1 cellular context compared by ENCODE assay signal in the genomic region with DNA sequence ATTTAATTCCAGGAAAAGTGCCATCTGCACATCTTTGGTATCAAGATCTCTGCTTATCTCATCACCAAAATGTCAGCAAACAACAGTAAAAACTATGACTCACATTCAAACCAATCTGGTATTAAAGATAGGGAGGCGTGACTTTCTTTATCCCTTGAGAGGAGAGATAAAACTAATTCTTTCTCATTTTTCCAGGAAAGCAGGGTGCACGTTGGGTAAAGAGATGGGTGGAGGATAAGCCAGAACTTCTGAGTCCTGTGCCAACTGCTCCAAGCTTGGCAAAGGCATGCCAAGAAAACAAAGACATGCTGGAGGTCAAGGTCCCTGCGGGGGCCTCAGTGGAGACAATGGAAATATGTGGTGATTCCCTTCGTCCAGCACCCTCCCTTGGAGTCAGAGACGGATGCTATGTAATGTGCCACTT.
TF ChIP-seq lines count a peak whose summit lies in the region.

No MANE protein-coding gene starts in this region.

TF ChIP-seq in K562, 482 proteins besides CTCF, POLR2A, EP300 and RAD21 (continued from another document and continues in another):
- 0 out of 2 replicates have a peak, but pooled peaks have one; percentile 57 for TF ChIP-seq ZNF561 (CRISPR knock-in tag; conservative IDR thresholded peaks at IDR 0.05)
- peak; percentile 89 for TF ChIP-seq CXXC5 (CRISPR knock-in tag; IDR thresholded peaks at IDR 0.05)
- no peak for TF ChIP-seq SREBF1 (IDR thresholded peaks at IDR 0.05; ENCODE audit: borderline replicate concordance, low read depth, low read length)
- TF ChIP-seq, protein P1, sequence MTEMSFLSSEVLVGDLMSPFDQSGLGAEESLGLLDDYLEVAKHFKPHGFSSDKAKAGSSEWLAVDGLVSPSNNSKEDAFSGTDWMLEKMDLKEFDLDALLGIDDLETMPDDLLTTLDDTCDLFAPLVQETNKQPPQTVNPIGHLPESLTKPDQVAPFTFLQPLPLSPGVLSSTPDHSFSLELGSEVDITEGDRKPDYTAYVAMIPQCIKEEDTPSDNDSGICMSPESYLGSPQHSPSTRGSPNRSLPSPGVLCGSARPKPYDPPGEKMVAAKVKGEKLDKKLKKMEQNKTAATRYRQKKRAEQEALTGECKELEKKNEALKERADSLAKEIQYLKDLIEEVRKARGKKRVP (CRISPR knock-in tag; IDR thresholded peaks at IDR 0.05) = peak; percentile 58
- TF ChIP-seq RBM34 (IDR thresholded peaks at IDR 0.05; ENCODE audit: borderline replicate concordance, insufficient read depth, low read length) = no peak
- TF ChIP-seq MAZ (CRISPR knock-in tag; conservative IDR thresholded peaks at IDR 0.05 in 1 of 2, IDR thresholded peaks at IDR 0.05 in 1 of 2) = peak; percentile 49 to 54; a peak in 1 of 4 replicates
- no peak for TF ChIP-seq ZBTB8A (IDR thresholded peaks at IDR 0.05; ENCODE audit: partially characterized antibody)
- no peak for TF ChIP-seq YBX1 (IDR thresholded peaks at IDR 0.05)
- TF ChIP-seq DACH1 (IDR thresholded peaks at IDR 0.05; ENCODE audit: partially characterized antibody) = no peak
- 0 out of 2 replicates have a peak, but pooled peaks have one; percentile 47 for TF ChIP-seq ELF4 (CRISPR knock-in tag; IDR thresholded peaks at IDR 0.05)
- TF ChIP-seq, protein P2, sequence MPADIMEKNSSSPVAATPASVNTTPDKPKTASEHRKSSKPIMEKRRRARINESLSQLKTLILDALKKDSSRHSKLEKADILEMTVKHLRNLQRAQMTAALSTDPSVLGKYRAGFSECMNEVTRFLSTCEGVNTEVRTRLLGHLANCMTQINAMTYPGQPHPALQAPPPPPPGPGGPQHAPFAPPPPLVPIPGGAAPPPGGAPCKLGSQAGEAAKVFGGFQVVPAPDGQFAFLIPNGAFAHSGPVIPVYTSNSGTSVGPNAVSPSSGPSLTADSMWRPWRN (IDR thresholded peaks at IDR 0.05; ENCODE audit: low read depth) = peak; percentile 77
- TF ChIP-seq, protein P3, sequence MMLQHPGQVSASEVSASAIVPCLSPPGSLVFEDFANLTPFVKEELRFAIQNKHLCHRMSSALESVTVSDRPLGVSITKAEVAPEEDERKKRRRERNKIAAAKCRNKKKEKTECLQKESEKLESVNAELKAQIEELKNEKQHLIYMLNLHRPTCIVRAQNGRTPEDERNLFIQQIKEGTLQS (IDR thresholded peaks at IDR 0.05) = peak; percentile 91
- TF ChIP-seq, protein P3 (CRISPR knock-in tag; conservative IDR thresholded peaks at IDR 0.05) = no peak
- TF ChIP-seq, protein P4, sequence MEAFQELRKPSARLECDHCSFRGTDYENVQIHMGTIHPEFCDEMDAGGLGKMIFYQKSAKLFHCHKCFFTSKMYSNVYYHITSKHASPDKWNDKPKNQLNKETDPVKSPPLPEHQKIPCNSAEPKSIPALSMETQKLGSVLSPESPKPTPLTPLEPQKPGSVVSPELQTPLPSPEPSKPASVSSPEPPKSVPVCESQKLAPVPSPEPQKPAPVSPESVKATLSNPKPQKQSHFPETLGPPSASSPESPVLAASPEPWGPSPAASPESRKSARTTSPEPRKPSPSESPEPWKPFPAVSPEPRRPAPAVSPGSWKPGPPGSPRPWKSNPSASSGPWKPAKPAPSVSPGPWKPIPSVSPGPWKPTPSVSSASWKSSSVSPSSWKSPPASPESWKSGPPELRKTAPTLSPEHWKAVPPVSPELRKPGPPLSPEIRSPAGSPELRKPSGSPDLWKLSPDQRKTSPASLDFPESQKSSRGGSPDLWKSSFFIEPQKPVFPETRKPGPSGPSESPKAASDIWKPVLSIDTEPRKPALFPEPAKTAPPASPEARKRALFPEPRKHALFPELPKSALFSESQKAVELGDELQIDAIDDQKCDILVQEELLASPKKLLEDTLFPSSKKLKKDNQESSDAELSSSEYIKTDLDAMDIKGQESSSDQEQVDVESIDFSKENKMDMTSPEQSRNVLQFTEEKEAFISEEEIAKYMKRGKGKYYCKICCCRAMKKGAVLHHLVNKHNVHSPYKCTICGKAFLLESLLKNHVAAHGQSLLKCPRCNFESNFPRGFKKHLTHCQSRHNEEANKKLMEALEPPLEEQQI (IDR thresholded peaks at IDR 0.05) = peak; percentile 63; the same call in 1 of the 2 replicates
- peak; percentile 74; the same call in 1 of the 2 replicates for TF ChIP-seq JUNB (CRISPR knock-in tag; conservative IDR thresholded peaks at IDR 0.05)
- TF ChIP-seq FOXM1 (IDR thresholded peaks at IDR 0.05; ENCODE audit: low read depth) = peak; percentile 89; the same call in 1 of the 2 replicates
- TF ChIP-seq FOXM1 (CRISPR knock-in tag; IDR thresholded peaks at IDR 0.05; ENCODE audit: low read depth) = no peak
- peak; percentile 84 for TF ChIP-seq ZEB2 (IDR thresholded peaks at IDR 0.05)
- TF ChIP-seq, protein P5, sequence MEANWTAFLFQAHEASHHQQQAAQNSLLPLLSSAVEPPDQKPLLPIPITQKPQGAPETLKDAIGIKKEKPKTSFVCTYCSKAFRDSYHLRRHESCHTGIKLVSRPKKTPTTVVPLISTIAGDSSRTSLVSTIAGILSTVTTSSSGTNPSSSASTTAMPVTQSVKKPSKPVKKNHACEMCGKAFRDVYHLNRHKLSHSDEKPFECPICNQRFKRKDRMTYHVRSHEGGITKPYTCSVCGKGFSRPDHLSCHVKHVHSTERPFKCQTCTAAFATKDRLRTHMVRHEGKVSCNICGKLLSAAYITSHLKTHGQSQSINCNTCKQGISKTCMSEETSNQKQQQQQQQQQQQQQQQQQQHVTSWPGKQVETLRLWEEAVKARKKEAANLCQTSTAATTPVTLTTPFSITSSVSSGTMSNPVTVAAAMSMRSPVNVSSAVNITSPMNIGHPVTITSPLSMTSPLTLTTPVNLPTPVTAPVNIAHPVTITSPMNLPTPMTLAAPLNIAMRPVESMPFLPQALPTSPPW (CRISPR knock-in tag; IDR thresholded peaks at IDR 0.05) = peak; percentile 15; the same call in 1 of the 2 replicates
- peak; percentile 85 for TF ChIP-seq CTBP1 (IDR thresholded peaks at IDR 0.05; ENCODE audit: borderline replicate concordance)
- peak; percentile 78; the same call in 1 of the 2 replicates for TF ChIP-seq BCL6 (CRISPR knock-in tag; IDR thresholded peaks at IDR 0.05)
- TF ChIP-seq STAT5A (IDR thresholded peaks at IDR 0.05; ENCODE audit: borderline replicate concordance, low read length) = peak; percentile 85
- no peak for TF ChIP-seq FOXP1 (CRISPR knock-in tag; IDR thresholded peaks at IDR 0.05)
- TF ChIP-seq TCFL5 (CRISPR knock-in tag; conservative IDR thresholded peaks at IDR 0.05) = peak; percentile 69; the same call in 1 of the 2 replicates
- peak; percentile 94 for TF ChIP-seq ZNF583 (CRISPR knock-in tag; IDR thresholded peaks at IDR 0.05)
- no peak for TF ChIP-seq EHMT2 (IDR thresholded peaks at IDR 0.05)
- TF ChIP-seq ZNF175 (CRISPR knock-in tag; IDR thresholded peaks at IDR 0.05; ENCODE audit: low read depth) = peak; percentile 74
- TF ChIP-seq, protein P6, sequence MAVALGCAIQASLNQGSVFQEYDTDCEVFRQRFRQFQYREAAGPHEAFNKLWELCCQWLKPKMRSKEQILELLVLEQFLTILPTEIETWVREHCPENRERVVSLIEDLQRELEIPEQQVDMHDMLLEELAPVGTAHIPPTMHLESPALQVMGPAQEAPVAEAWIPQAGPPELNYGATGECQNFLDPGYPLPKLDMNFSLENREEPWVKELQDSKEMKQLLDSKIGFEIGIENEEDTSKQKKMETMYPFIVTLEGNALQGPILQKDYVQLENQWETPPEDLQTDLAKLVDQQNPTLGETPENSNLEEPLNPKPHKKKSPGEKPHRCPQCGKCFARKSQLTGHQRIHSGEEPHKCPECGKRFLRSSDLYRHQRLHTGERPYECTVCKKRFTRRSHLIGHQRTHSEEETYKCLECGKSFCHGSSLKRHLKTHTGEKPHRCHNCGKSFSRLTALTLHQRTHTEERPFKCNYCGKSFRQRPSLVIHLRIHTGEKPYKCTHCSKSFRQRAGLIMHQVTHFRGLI (CRISPR knock-in tag; IDR thresholded peaks at IDR 0.05) = peak; percentile 78
- TF ChIP-seq NFIC (IDR thresholded peaks at IDR 0.05) = 0 out of 2 replicates have a peak, but pooled peaks have one; percentile 13
- TF ChIP-seq ATF7 (IDR thresholded peaks at IDR 0.05) = peak; percentile 78
- peak in 1 of 2 experiments; percentile 81; a peak in 2 of 4 replicates for TF ChIP-seq TBL1XR1 (IDR thresholded peaks at IDR 0.05; ENCODE audit: low read length in 2 of 2)
- peak; percentile 81; the same call in 1 of the 2 replicates for TF ChIP-seq KLF16 (IDR thresholded peaks at IDR 0.05)
- TF ChIP-seq ZNF644 (tag; IDR thresholded peaks at IDR 0.05; ENCODE audit: low read depth) = peak; percentile 84
- TF ChIP-seq ZKSCAN8 (CRISPR knock-in tag; IDR thresholded peaks at IDR 0.05) = no peak
- TF ChIP-seq ZNF184 (CRISPR knock-in tag; IDR thresholded peaks at IDR 0.05) = no peak
- TF ChIP-seq ZNF311 (CRISPR knock-in tag; IDR thresholded peaks at IDR 0.05) = peak; percentile 50; the same call in 1 of the 2 replicates
- TF ChIP-seq, protein P7, sequence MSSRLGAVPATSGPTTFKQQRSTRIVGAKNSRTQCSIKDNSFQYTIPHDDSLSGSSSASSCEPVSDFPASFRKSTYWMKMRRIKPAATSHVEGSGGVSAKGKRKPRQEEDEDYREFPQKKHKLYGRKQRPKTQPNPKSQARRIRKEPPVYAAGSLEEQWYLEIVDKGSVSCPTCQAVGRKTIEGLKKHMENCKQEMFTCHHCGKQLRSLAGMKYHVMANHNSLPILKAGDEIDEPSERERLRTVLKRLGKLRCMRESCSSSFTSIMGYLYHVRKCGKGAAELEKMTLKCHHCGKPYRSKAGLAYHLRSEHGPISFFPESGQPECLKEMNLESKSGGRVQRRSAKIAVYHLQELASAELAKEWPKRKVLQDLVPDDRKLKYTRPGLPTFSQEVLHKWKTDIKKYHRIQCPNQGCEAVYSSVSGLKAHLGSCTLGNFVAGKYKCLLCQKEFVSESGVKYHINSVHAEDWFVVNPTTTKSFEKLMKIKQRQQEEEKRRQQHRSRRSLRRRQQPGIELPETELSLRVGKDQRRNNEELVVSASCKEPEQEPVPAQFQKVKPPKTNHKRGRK (tag; IDR thresholded peaks at IDR 0.05) = no peak
- TF ChIP-seq FOXA3 (CRISPR knock-in tag; conservative IDR thresholded peaks at IDR 0.05 in 1 of 2, IDR thresholded peaks at IDR 0.05 in 1 of 2) = peak in 1 of 2 experiments; percentile 91; a peak in 2 of 4 replicates
- TF ChIP-seq, protein P8, sequence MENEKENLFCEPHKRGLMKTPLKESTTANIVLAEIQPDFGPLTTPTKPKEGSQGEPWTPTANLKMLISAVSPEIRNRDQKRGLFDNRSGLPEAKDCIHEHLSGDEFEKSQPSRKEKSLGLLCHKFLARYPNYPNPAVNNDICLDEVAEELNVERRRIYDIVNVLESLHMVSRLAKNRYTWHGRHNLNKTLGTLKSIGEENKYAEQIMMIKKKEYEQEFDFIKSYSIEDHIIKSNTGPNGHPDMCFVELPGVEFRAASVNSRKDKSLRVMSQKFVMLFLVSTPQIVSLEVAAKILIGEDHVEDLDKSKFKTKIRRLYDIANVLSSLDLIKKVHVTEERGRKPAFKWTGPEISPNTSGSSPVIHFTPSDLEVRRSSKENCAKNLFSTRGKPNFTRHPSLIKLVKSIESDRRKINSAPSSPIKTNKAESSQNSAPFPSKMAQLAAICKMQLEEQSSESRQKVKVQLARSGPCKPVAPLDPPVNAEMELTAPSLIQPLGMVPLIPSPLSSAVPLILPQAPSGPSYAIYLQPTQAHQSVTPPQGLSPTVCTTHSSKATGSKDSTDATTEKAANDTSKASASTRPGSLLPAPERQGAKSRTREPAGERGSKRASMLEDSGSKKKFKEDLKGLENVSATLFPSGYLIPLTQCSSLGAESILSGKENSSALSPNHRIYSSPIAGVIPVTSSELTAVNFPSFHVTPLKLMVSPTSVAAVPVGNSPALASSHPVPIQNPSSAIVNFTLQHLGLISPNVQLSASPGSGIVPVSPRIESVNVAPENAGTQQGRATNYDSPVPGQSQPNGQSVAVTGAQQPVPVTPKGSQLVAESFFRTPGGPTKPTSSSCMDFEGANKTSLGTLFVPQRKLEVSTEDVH (IDR thresholded peaks at IDR 0.05; ENCODE audit: low read depth, partially characterized antibody) = no peak
- 0 out of 2 replicates have a peak, but pooled peaks have one; percentile 42 for TF ChIP-seq ERF (CRISPR knock-in tag; IDR thresholded peaks at IDR 0.05)
- TF ChIP-seq NCOA1 (IDR thresholded peaks at IDR 0.05; ENCODE audit: low read depth) = peak; percentile 87
- TF ChIP-seq TEAD1 (CRISPR knock-in tag; IDR thresholded peaks at IDR 0.05) = peak in 1 of 2 experiments; percentile 79; a peak in 1 of 4 replicates
- TF ChIP-seq DDX20 (tag; IDR thresholded peaks at IDR 0.05; ENCODE audit: low read depth) = no peak
- peak; percentile 64; the same call in 1 of the 2 replicates for TF ChIP-seq SMAD3 (CRISPR knock-in tag; conservative IDR thresholded peaks at IDR 0.05)
- peak; percentile 93 for TF ChIP-seq DPF2 (IDR thresholded peaks at IDR 0.05)
- TF ChIP-seq LEF1 (IDR thresholded peaks at IDR 0.05) = peak; percentile 28; the same call in 1 of the 2 replicates
